ENCODE assay signal across 1 cellular context in the genomic region with DNA sequence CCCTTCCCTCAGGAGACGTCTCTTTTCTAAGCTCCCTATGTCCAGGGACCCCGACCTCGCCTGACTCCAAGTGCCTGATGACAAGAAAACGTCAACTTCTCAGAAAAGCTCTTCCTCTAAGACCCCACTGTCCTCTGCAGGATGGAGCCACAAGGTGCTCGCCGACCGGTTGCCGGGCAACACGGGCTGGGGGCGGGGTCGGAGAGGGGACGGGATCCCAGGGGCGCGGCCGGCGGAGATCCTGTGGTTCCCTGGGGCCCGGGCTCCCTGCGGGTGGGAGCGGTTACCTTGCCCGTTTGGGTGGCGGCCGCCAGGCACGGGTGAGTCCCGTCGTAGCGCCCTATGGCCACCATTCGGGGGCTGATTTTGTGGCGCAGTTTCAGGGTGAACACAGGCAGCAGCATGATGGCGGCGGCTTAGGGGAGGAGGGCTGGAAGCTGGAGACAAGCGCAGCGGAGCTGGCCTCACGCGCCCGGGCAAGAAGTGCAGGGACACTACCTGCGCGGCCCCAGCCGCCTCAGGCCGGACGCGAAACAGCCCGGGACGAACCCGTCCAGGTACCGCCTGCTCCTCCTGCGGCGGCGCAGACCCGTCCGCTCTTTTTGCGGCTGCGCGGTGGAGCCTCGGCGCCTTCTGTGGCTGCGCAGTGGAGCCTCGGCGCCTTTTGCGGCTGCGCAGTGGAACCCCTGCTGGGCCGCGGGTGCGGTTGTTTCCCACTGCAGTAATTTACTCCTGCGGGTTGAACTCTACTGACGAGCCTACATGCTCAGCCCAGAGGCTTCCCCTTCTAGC.
TF ChIP-seq lines count a peak whose summit lies in the region.

BBS2 (minus strand) TSS at position 566 of the 792 bp plus-strand sequence; CDS start at position 404, 162 bp downstream.

TF ChIP-seq in HepG2, 621 proteins besides CTCF, POLR2A, EP300 and RAD21 (continued from another document and continues in another):
- TF ChIP-seq, protein P1, sequence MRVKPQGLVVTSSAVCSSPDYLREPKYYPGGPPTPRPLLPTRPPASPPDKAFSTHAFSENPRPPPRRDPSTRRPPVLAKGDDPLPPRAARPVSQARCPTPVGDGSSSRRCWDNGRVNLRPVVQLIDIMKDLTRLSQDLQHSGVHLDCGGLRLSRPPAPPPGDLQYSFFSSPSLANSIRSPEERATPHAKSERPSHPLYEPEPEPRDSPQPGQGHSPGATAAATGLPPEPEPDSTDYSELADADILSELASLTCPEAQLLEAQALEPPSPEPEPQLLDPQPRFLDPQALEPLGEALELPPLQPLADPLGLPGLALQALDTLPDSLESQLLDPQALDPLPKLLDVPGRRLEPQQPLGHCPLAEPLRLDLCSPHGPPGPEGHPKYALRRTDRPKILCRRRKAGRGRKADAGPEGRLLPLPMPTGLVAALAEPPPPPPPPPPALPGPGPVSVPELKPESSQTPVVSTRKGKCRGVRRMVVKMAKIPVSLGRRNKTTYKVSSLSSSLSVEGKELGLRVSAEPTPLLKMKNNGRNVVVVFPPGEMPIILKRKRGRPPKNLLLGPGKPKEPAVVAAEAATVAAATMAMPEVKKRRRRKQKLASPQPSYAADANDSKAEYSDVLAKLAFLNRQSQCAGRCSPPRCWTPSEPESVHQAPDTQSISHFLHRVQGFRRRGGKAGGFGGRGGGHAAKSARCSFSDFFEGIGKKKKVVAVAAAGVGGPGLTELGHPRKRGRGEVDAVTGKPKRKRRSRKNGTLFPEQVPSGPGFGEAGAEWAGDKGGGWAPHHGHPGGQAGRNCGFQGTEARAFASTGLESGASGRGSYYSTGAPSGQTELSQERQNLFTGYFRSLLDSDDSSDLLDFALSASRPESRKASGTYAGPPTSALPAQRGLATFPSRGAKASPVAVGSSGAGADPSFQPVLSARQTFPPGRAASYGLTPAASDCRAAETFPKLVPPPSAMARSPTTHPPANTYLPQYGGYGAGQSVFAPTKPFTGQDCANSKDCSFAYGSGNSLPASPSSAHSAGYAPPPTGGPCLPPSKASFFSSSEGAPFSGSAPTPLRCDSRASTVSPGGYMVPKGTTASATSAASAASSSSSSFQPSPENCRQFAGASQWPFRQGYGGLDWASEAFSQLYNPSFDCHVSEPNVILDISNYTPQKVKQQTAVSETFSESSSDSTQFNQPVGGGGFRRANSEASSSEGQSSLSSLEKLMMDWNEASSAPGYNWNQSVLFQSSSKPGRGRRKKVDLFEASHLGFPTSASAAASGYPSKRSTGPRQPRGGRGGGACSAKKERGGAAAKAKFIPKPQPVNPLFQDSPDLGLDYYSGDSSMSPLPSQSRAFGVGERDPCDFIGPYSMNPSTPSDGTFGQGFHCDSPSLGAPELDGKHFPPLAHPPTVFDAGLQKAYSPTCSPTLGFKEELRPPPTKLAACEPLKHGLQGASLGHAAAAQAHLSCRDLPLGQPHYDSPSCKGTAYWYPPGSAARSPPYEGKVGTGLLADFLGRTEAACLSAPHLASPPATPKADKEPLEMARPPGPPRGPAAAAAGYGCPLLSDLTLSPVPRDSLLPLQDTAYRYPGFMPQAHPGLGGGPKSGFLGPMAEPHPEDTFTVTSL (CRISPR knock-in tag; IDR thresholded peaks at IDR 0.05; ENCODE audit: borderline replicate concordance), result peak; percentile 82
- TF ChIP-seq MAX (IDR thresholded peaks at IDR 0.05) (peak; percentile 81), NKX3-1 (CRISPR knock-in tag; IDR thresholded peaks at IDR 0.05) (0 out of 2 replicates have a peak, but pooled peaks have one; percentile 18), HNRNPH1 (optimal IDR thresholded peaks at IDR 0.05; ENCODE audit: low read depth, low read length) (no peak), ZNF713 (CRISPR knock-in tag; IDR thresholded peaks at IDR 0.05) (peak; percentile 80; the same call in 1 of the 2 replicates), ZNF24 (IDR thresholded peaks at IDR 0.05) (no peak), ZNF703 (CRISPR knock-in tag; IDR thresholded peaks at IDR 0.05; ENCODE audit: borderline replicate concordance) (no peak), SRSF1 (optimal IDR thresholded peaks at IDR 0.05; ENCODE audit: low read depth, low read length) (peak; percentile 86), KLF11 (CRISPR knock-in tag; IDR thresholded peaks at IDR 0.05) (no peak; the same call in 1 of the 2 replicates), PAF1 (CRISPR knock-in tag; IDR thresholded peaks at IDR 0.05) (no peak), ZIK1 (CRISPR knock-in tag; IDR thresholded peaks at IDR 0.05; ENCODE audit: borderline replicate concordance, low read depth) (peak; percentile 91), ZSCAN21 (CRISPR knock-in tag; IDR thresholded peaks at IDR 0.05; ENCODE audit: borderline replicate concordance) (peak; percentile 73; the same call in 1 of the 2 replicates), RNF2 (conservative IDR thresholded peaks at IDR 0.05; ENCODE audit: low read depth) (peak; percentile 75; the same call in 1 of the 2 replicates), E2F1 (CRISPR knock-in tag; IDR thresholded peaks at IDR 0.05) (peak; percentile 75; the same call in 1 of the 2 replicates), ZNF383 (CRISPR knock-in tag; IDR thresholded peaks at IDR 0.05; ENCODE audit: borderline replicate concordance) (no peak), ZNF503 (CRISPR knock-in tag; IDR thresholded peaks at IDR 0.05) (peak; percentile 67; the same call in 1 of the 2 replicates), CBX5 (CRISPR knock-in tag; IDR thresholded peaks at IDR 0.05; ENCODE audit: borderline replicate concordance) (peak; percentile 23; the same call in 1 of the 2 replicates), ZMYM2 (CRISPR knock-in tag; IDR thresholded peaks at IDR 0.05) (0 out of 2 replicates have a peak, but pooled peaks have one; percentile 40), E2F5 (CRISPR knock-in tag; conservative IDR thresholded peaks at IDR 0.05) (0 out of 2 replicates have a peak, but pooled peaks have one; percentile 55), DMAP1 (CRISPR knock-in tag; IDR thresholded peaks at IDR 0.05) (peak; percentile 88), ZNF709 (CRISPR knock-in tag; IDR thresholded peaks at IDR 0.05) (peak; percentile 73; the same call in 1 of the 2 replicates), KMT2A (CRISPR knock-in tag; IDR thresholded peaks at IDR 0.05) (no peak), ZNF597 (CRISPR knock-in tag; IDR thresholded peaks at IDR 0.05) (no peak), DPF2 (CRISPR knock-in tag; IDR thresholded peaks at IDR 0.05; ENCODE audit: borderline replicate concordance, low read depth) (no peak), NR3C1 (CRISPR knock-in tag; IDR thresholded peaks at IDR 0.05) (no peak), ZNF354B (CRISPR knock-in tag; IDR thresholded peaks at IDR 0.05) (peak; percentile 78), KAT7 (CRISPR knock-in tag; IDR thresholded peaks at IDR 0.05; ENCODE audit: borderline replicate concordance) (peak; percentile 63; the same call in 1 of the 2 replicates), HNRNPL (IDR thresholded peaks at IDR 0.05; ENCODE audit: low read depth, low read length) (no peak), DDIT3 (CRISPR knock-in tag; IDR thresholded peaks at IDR 0.05) (no peak), PAWR (CRISPR knock-in tag; IDR thresholded peaks at IDR 0.05; ENCODE audit: borderline replicate concordance) (no peak), ZNF777 (CRISPR knock-in tag; IDR thresholded peaks at IDR 0.05) (peak; percentile 94), BORCS8-MEF2B (CRISPR knock-in tag; IDR thresholded peaks at IDR 0.05) (peak; percentile 86), ZNF75D (CRISPR knock-in tag; IDR thresholded peaks at IDR 0.05; ENCODE audit: borderline replicate concordance) (no peak), ZBTB33 (CRISPR knock-in tag; IDR thresholded peaks at IDR 0.05) (no peak), ZFY (CRISPR knock-in tag; IDR thresholded peaks at IDR 0.05) (peak; percentile 91), PBX2 (CRISPR knock-in tag; IDR thresholded peaks at IDR 0.05) (no peak), ZNF264 (CRISPR knock-in tag; IDR thresholded peaks at IDR 0.05) (0 out of 2 replicates have a peak, but pooled peaks have one; percentile 31)
- TF ChIP-seq, protein P2, sequence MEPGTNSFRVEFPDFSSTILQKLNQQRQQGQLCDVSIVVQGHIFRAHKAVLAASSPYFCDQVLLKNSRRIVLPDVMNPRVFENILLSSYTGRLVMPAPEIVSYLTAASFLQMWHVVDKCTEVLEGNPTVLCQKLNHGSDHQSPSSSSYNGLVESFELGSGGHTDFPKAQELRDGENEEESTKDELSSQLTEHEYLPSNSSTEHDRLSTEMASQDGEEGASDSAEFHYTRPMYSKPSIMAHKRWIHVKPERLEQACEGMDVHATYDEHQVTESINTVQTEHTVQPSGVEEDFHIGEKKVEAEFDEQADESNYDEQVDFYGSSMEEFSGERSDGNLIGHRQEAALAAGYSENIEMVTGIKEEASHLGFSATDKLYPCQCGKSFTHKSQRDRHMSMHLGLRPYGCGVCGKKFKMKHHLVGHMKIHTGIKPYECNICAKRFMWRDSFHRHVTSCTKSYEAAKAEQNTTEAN (CRISPR knock-in tag; conservative IDR thresholded peaks at IDR 0.05), result peak; percentile 80; the same call in 1 of the 2 replicates
